19 cellular contexts compared by ENCODE assay signal in genomic region chr11:33944693-33945424, GRCh38.
"Had no signal": no experiment of that assay in that cellular context is flagged by ENCODE, and none has a peak within 500 bp of the region (broad histone marks: within the 10 kb centered on the region; RNA-seq: fewer than 3 reads in every experiment).

No MANE protein-coding gene starts in this region.

- H3K36me3 ChIP-seq: left ventricle myocardium inferior, lower lobe of right lung, prostate gland, right lobe of liver, thoracic aorta, transverse colon had no signal

- DNase-seq: effector memory CD4-positive, alpha-beta T cell; foreskin keratinocyte; immature natural killer cell; kidney; left cardiac atrium; left ventricle myocardium inferior; lower lobe of right lung; naive thymus-derived CD4-positive, alpha-beta T cell; nephron progenitor cell; retina; stimulated activated CD4-positive, alpha-beta T cell treated with anti-CD3 and anti-CD28 coated beads, Interleukin-4, amount 100 ng/mL, for 24 hours; stimulated activated naive B cell treated with anti-CD40 and anti-IgM and Interleukin-4, amounts not matched to agents 10 μg/mL and 1 μg/mL and 100 μg/mL, for 72 hours; stimulated activated naive CD8-positive, alpha-beta T cell treated with anti-CD3 and anti-CD28 coated beads, Interleukin-15, amount 100 ng/mL, for 72 hours; transverse colon had no signal

- H3K4me1 ChIP-seq: foreskin keratinocyte, parathyroid adenoma, prostate gland, right lobe of liver had no signal

- FAIRE-seq: kidney had no signal

- H3K4me3 ChIP-seq: left ventricle myocardium inferior, lower lobe of right lung, prostate gland, right lobe of liver, thoracic aorta, transverse colon had no signal

- H3K79me2 ChIP-seq: parathyroid adenoma had no signal

- H3K9me3 ChIP-seq: left ventricle myocardium inferior, lower lobe of right lung, prostate gland, right lobe of liver, thoracic aorta, transverse colon had no signal

- H2AFZ ChIP-seq: parathyroid adenoma had no signal

- H3K9ac ChIP-seq: parathyroid adenoma had no signal

- H3K27ac ChIP-seq: epithelial cell of prostate, foreskin keratinocyte, left ventricle myocardium inferior, lower lobe of right lung, parathyroid adenoma, prostate gland, right lobe of liver, thoracic aorta, transverse colon had no signal

- ATAC-seq: foreskin keratinocyte; left cardiac atrium; lower lobe of right lung; naive thymus-derived CD4-positive, alpha-beta T cell; right lobe of liver; stimulated activated naive B cell treated with anti-CD40 and anti-IgM and Interleukin-4, amounts not matched to agents 10 μg/mL and 1 μg/mL and 100 μg/mL, for 72 hours; stimulated activated naive CD8-positive, alpha-beta T cell treated with anti-CD3 and anti-CD28 coated beads, Interleukin-15, amount 100 ng/mL, for 72 hours had no signal

- H3K27me3 ChIP-seq: foreskin keratinocyte, right lobe of liver, transverse colon had no signal
